Comparison of ENCODE assay signal across 2 cellular contexts in genomic region chr16:72084445-72084844, GRCh38.
TF ChIP-seq lines count a peak whose summit lies in the region.

No MANE protein-coding gene starts in this region.

TF ChIP-seq in HEK293, 187 proteins besides CTCF, POLR2A, EP300 and RAD21:
- TF ChIP-seq KLF16 (tag by site-specific recombination; IDR thresholded peaks at IDR 0.05) (no peak), ZNF175 (tag by site-specific recombination; IDR thresholded peaks at IDR 0.05) (no peak), SETDB1 (IDR thresholded peaks at IDR 0.05; ENCODE audit: insufficient read length, low read length) (peak; percentile 55)

TF ChIP-seq in K562, 482 proteins besides CTCF, POLR2A, EP300 and RAD21:
- TF ChIP-seq TFAP4 (CRISPR knock-in tag; IDR thresholded peaks at IDR 0.05; ENCODE audit: borderline replicate concordance) (no peak), ZNF280A (IDR thresholded peaks at IDR 0.05; ENCODE audit: low read depth, partially characterized antibody) (peak; percentile 78), ZBTB33 (CRISPR knock-in tag; IDR thresholded peaks at IDR 0.05) (0 out of 2 replicates have a peak, but pooled peaks have one; percentile 52), ZNF561 (CRISPR knock-in tag; conservative IDR thresholded peaks at IDR 0.05) (0 out of 2 replicates have a peak, but pooled peaks have one; percentile 34), ZNF79 (CRISPR knock-in tag; IDR thresholded peaks at IDR 0.05; ENCODE audit: low read depth) (no peak), CBX3 (IDR thresholded peaks at IDR 0.05; ENCODE audit: borderline replicate concordance in 1 of 2, low read length in 2 of 2) (peak in 1 of 2 experiments; percentile 96; a peak in 2 of 3 replicates), ARID3B (CRISPR knock-in tag; IDR thresholded peaks at IDR 0.05; ENCODE audit: borderline replicate concordance) (no peak), ZHX1 (conservative IDR thresholded peaks at IDR 0.05; ENCODE audit: low read length) (no peak), CBX1 (IDR thresholded peaks at IDR 0.05; ENCODE audit: low read depth) (0 out of 2 replicates have a peak, but pooled peaks have one; percentile 38)
